Comparison of ENCODE assay signal across 8 cellular contexts in the genomic region with DNA sequence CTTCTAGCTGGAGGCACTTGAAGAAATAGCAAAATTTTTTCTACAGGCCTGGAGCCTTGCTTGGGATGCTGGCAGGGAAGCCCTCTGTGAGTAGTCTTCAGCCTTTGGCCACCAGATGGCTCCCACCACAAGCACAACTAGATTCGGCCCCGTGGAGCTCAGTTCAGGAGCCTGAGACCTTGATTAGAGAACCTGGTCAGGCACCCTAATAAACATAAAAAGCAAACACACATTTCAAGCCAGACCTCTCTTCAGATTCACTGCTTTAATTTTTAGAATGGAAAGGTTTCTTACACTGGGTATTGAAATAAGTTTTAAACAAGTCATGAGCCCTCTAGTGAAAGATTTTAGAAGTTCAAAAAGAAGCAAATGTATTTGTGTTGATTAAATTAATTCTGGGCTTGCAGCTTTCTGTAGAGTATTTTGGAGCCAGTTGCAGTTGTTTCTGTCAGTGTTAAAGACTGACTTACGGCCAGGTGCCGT. TPM values are rescaled to one million over a fixed set of nuclear protein-coding genes. Genes with fewer than 3 reads are reported as not detected.
DNase-seq lines count a peak whose midpoint lies in the region; ATAC-seq and TF ChIP-seq lines count a peak whose summit lies in the region.

No MANE protein-coding gene starts in this region.

- no peaks in the 10 kb centered on the region for H3K36me3 Mint-ChIP-seq in activated T-helper 17 cell treated with anti-CD3 and anti-CD28 coated beads, Interleukin-2, amount 50 U/mL, for 72 hours (ENCODE audit: low read depth)

- WGBS in stomach, 5 donors: 9 to 18% (median 15%) methylated on average over 4 of the region's 4 CpGs

- H3K4me3 Mint-ChIP-seq in activated T-helper 17 cell treated with anti-CD3 and anti-CD28 coated beads, Interleukin-2, amount 50 U/mL, for 72 hours: peak overlapping the region; percentile 38

- H3K36me3 ChIP-seq in neutrophil: no peaks in the 10 kb centered on the region
- H3K36me3 ChIP-seq in stomach: peaks cover 0 to 25% (median 10%) of the 10 kb centered on the region in 4 donors

- H3K4me3 ChIP-seq in neutrophil (ENCODE audit: low read depth in 1 of 2, low read length in 1 of 2) (no peak overlapping the region), stomach (no peak overlapping the region)

- peak; percentile 65 for DNase-seq in DMS53 treated with DMSO at 0.1 percent for 48 hours (lab: John Stamatoyannopoulos, UW; ENCODE audit: unreplicated experiment)
- DNase-seq in HuH-7 (ENCODE audit: low spot score): peak; percentile 61
- peak; percentile 85 for DNase-seq in RPMI8226
- peak; percentile 32 to 66 for DNase-seq in foreskin keratinocyte
- peak; percentile 89 for DNase-seq in stomach

- no peaks in the 10 kb centered on the region for H3K27me3 Mint-ChIP-seq in activated T-helper 17 cell treated with anti-CD3 and anti-CD28 coated beads, Interleukin-2, amount 50 U/mL, for 72 hours

- H3K9me3 ChIP-seq in neutrophil (no peaks in the 10 kb centered on the region), stomach (no peaks in the 10 kb centered on the region)

- H3K27ac Mint-ChIP-seq in activated T-helper 17 cell treated with anti-CD3 and anti-CD28 coated beads, Interleukin-2, amount 50 U/mL, for 72 hours: no peak overlapping the region

- H3K4me1 ChIP-seq in foreskin keratinocyte: no peaks in the 10 kb centered on the region
- H3K4me1 ChIP-seq in neutrophil (ENCODE audit: control insufficient read depth in 1 of 2, insufficient read depth in 1 of 2, low read depth in 1 of 2, low read length in 1 of 2): peaks cover 22 to 26% of the 10 kb centered on the region in 2 experiments
- H3K4me1 ChIP-seq in stomach: peaks cover 4 to 51% (median 24%) of the 10 kb centered on the region in 4 donors

- ATAC-seq in GM21526 (IDR thresholded peaks at IDR 0.05; ENCODE audit: low FRiP score, unreplicated experiment) (peak; percentile 93), foreskin keratinocyte (peak; percentile 98)
- peak; percentile 98 for ATAC-seq in activated T-helper 17 cell treated with anti-CD3 and anti-CD28 coated beads, Interleukin-2, amount 50 U/mL, for 72 hours (replicated peaks)

- H3K9me3 Mint-ChIP-seq in activated T-helper 17 cell treated with anti-CD3 and anti-CD28 coated beads, Interleukin-2, amount 50 U/mL, for 72 hours: no peaks in the 10 kb centered on the region

- H3K27me3 ChIP-seq in foreskin keratinocyte (no peaks in the 10 kb centered on the region), neutrophil (no peaks in the 10 kb centered on the region), stomach (no peaks in the 10 kb centered on the region)

- TF ChIP-seq POLR2A in stomach (IDR thresholded peaks at IDR 0.05): no peak

- TF ChIP-seq EP300 in stomach (IDR thresholded peaks at IDR 0.05): no peak

- peak; percentile 96 for TF ChIP-seq CTCF in foreskin keratinocyte (conservative IDR thresholded peaks at IDR 0.05)
- TF ChIP-seq CTCF in neutrophil (IDR thresholded peaks at IDR 0.05): peak; percentile 83
- peak in 5 of 7 experiments; percentile 64 to 93 (median 86) for TF ChIP-seq CTCF in stomach (IDR thresholded peaks at IDR 0.05)

- H3K4me1 Mint-ChIP-seq in activated T-helper 17 cell treated with anti-CD3 and anti-CD28 coated beads, Interleukin-2, amount 50 U/mL, for 72 hours: no peaks in the 10 kb centered on the region

- H3K27ac ChIP-seq in foreskin keratinocyte: no peak overlapping the region
- H3K27ac ChIP-seq in neutrophil: peak overlapping the region; percentile 28
- H3K27ac ChIP-seq in stomach: peak overlapping the region; percentile 42 to 79 (median 62)

- intact Hi-C loops in stomach (cut with DNase I; ENCODE audit: low total_unique reads): loop anchor here (10.0 kb wide), 2 partner anchors 64 to 136 kb away; a partner anchor contains a TSS

RNA-seq across cellular contexts. Expression of a gene that starts 41.4 kb away (rescaled TPM):
- total RNA-seq in activated T-helper 17 cell treated with anti-CD3 and anti-CD28 coated beads, Interleukin-2, amount 50 U/mL, for 72 hours: 10 to 100 TPM; 45.1 to 62.3 TPM
- total RNA-seq in foreskin keratinocyte: 1.8 and 4.2 TPM in 2 replicates
- polyA plus RNA-seq in foreskin keratinocyte: 3.6 and 6.4 TPM in 2 replicates
- 10 to 100 TPM; 11.3 to 30.4 (median 14.0) TPM for total RNA-seq in stomach
- 100 to 1,000 TPM in 1 of 3 donors, 10 to 100 TPM in 2; 51.0 to 211 (median 65.7) TPM for polyA plus RNA-seq in stomach

RNA-seq across cellular contexts. Expression of a gene that starts 50.0 kb away (rescaled TPM):
- 1 to 10 TPM in 1 of 2 donors, under 1 TPM in 1; 0.95 to 2.1 TPM for total RNA-seq in activated T-helper 17 cell treated with anti-CD3 and anti-CD28 coated beads, Interleukin-2, amount 50 U/mL, for 72 hours
- 2.4 and 2.8 TPM in 2 replicates for total RNA-seq in foreskin keratinocyte
- polyA plus RNA-seq in foreskin keratinocyte: 0.45 and 0.50 TPM in 2 replicates
- 100 to 1,000 TPM in 4 of 5 donors, 10 to 100 TPM in 1; 66.7 to 730 (median 151) TPM for total RNA-seq in stomach
- 10 to 100 TPM; 13.7 to 28.4 (median 26.5) TPM for polyA plus RNA-seq in stomach

Comparison
In these comparisons a context has a peak if more than half of its experiments do, and no peak if none do; other contexts are left out.
1. RNA of a gene that starts 50.0 kb away (total RNA-seq): 66.7 to 730 TPM in stomach; 2.4 to 2.8 TPM in foreskin keratinocyte and 0.95 to 2.1 TPM in activated T-helper 17 cell treated with anti-CD3 and anti-CD28 coated beads, Interleukin-2, amount 50 U/mL, for 72 hours; every median in the first group is over 10 times any median in the second.
2. Peak in every context shown above with its lines, with median percentiles within 50 percentile points of each other: DNase-seq, ATAC-seq and CTCF ChIP-seq.